8 cellular contexts compared by ENCODE assay signal in the genomic region with DNA sequence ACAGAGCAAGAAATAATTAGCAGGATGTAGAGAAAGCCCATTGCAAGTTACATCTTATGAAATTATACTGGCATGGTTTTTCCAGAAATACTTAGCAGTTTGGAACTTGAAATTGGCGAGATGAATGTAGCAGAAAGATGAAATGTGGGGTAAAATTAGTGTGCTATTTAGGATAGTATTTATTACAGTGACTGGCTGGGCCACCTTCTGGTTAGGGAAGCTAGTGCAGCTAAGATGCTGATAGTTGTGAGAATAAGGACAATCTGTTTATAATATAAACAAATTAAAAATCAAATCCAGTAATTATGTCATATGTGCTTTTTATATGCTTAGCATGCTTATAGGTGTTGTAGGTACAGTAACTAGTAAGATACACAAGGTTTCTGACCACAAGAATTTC.
DNase-seq lines count a peak whose midpoint lies in the region; ATAC-seq and TF ChIP-seq lines count a peak whose summit lies in the region.

No MANE protein-coding gene starts in this region.

- CTCF ChIA-PET in MCF 10A (lab: Yijun Ruan, JAX) = interaction anchor here (0.6 to 2.6 kb wide), 5 partner anchors 225 to 365 kb away, joined by 3 to 19 read pairs (median 3); no protein-coding TSS in a partner anchor

- no peaks in the 10 kb centered on the region for H3K9me2 ChIP-seq in MM.1S (replicated peaks; ENCODE audit: insufficient read depth, low read length)

- TF ChIP-seq EP300 in transverse colon (IDR thresholded peaks at IDR 0.05; ENCODE audit: low read depth) = no peak

- POLR2A ChIA-PET in MCF 10A (lab: Yijun Ruan, JAX) = interaction anchor here (0.5 to 1.0 kb wide), 3 partner anchors 27 to 380 kb away, joined by 3 to 4 read pairs (median 3); no protein-coding TSS in a partner anchor

- BruUV-seq in MCF 10A (replicated peaks; lab: Mats Ljungman, UMichigan) = no TSS peak

- H3K79me2 ChIP-seq in MM.1S (ENCODE audit: low read length) = no peaks in the 10 kb centered on the region

- no peak overlapping the region for H2AFZ ChIP-seq in MM.1S (ENCODE audit: low read length)

- no peak overlapping the region for H3K4me2 ChIP-seq in MM.1S (ENCODE audit: low read depth, low read length)

- intact Hi-C loops in MCF 10A (cut with micrococcal nuclease) = loop anchor here (1.0 to 5.0 kb wide), 5 partner anchors 74 to 554 kb away; a partner anchor contains a TSS
- intact Hi-C loops in breast epithelium (cut with DNase I; ENCODE audit: low total_unique reads) = no loop called here
- intact Hi-C loops in transverse colon (cut with DNase I; ENCODE audit: low total_unique reads) = no loop called here

- H3K4me1 ChIP-seq in breast epithelium (no peaks in the 10 kb centered on the region), MM.1S (ENCODE audit: low read length) (peaks cover 3% of the 10 kb centered on the region; the same call in 1 of the 2 replicates), transverse colon (no peaks in the 10 kb centered on the region)

- H3K27ac ChIP-seq in breast epithelium (no peak overlapping the region), MM.1S (ENCODE audit: low read length) (no peak overlapping the region), transverse colon (no peak overlapping the region)

- H3F3A ChIP-seq in MM.1S (ENCODE audit: insufficient read depth, low read length) = no peaks in the 10 kb centered on the region

- peaks cover 8% of the 10 kb centered on the region for H3K9me3 Mint-ChIP-seq in MCF 10A (ENCODE audit: unreplicated experiment)
- H3K9me3 Mint-ChIP-seq in stimulated activated memory B cell treated with anti-CD40 and anti-IgM and Interleukin-4, amounts not matched to agents 10 μg/mL and 1 μg/mL and 100 μg/mL, for 72 hours = peaks cover 3% of the 10 kb centered on the region

- TF ChIP-seq POLR2A in breast epithelium (IDR thresholded peaks at IDR 0.05) = no peak
- no peak for TF ChIP-seq POLR2A in transverse colon (IDR thresholded peaks at IDR 0.05)

- peaks cover 20% of the 10 kb centered on the region for H3K4me1 Mint-ChIP-seq in MCF 10A (ENCODE audit: insufficient read depth, unreplicated experiment)
- H3K4me1 Mint-ChIP-seq in stimulated activated memory B cell treated with anti-CD40 and anti-IgM and Interleukin-4, amounts not matched to agents 10 μg/mL and 1 μg/mL and 100 μg/mL, for 72 hours = peaks cover 42% of the 10 kb centered on the region

- ATAC-seq in stimulated activated memory B cell treated with anti-CD40 and anti-IgM and Interleukin-4, amounts not matched to agents 10 μg/mL and 1 μg/mL and 100 μg/mL, for 72 hours = no peak

- no peaks in the 10 kb centered on the region for H3K27me3 Mint-ChIP-seq in MCF 10A (ENCODE audit: insufficient read depth, unreplicated experiment)
- H3K27me3 Mint-ChIP-seq in stimulated activated memory B cell treated with anti-CD40 and anti-IgM and Interleukin-4, amounts not matched to agents 10 μg/mL and 1 μg/mL and 100 μg/mL, for 72 hours = no peaks in the 10 kb centered on the region

- no peak overlapping the region for H3K9ac ChIP-seq in MM.1S (ENCODE audit: low read length)

- no peaks in the 10 kb centered on the region for H4K20me1 ChIP-seq in MM.1S (ENCODE audit: insufficient read depth, low read length)

- no peak overlapping the region for H3K4me3 Mint-ChIP-seq in MCF 10A (ENCODE audit: unreplicated experiment)
- no peak overlapping the region for H3K4me3 Mint-ChIP-seq in stimulated activated memory B cell treated with anti-CD40 and anti-IgM and Interleukin-4, amounts not matched to agents 10 μg/mL and 1 μg/mL and 100 μg/mL, for 72 hours

- H3K4me3 ChIP-seq in breast epithelium = no peak overlapping the region
- H3K4me3 ChIP-seq in MM.1S (ENCODE audit: low read length) = no peak overlapping the region
- no peak overlapping the region for H3K4me3 ChIP-seq in fibroblast of mammary gland (ENCODE audit: control insufficient read depth, low read depth, low read length)
- H3K4me3 ChIP-seq in transverse colon = no peak overlapping the region
- no peak overlapping the region for H3K4me3 ChIP-seq in MG63

- no peaks in the 10 kb centered on the region for H3K36me3 Mint-ChIP-seq in MCF 10A (ENCODE audit: insufficient read depth, unreplicated experiment)
- H3K36me3 Mint-ChIP-seq in stimulated activated memory B cell treated with anti-CD40 and anti-IgM and Interleukin-4, amounts not matched to agents 10 μg/mL and 1 μg/mL and 100 μg/mL, for 72 hours = peaks cover 16% of the 10 kb centered on the region

- TF ChIP-seq CTCF in MCF 10A (IDR thresholded peaks at IDR 0.05; ENCODE audit: unreplicated experiment) (peak; percentile 42), breast epithelium (IDR thresholded peaks at IDR 0.05) (peak in 1 of 3 donors; percentile 31), MM.1S (IDR thresholded peaks at IDR 0.05; ENCODE audit: low read length) (peak; percentile 54), fibroblast of mammary gland (conservative IDR thresholded peaks at IDR 0.05; ENCODE audit: control insufficient read depth, insufficient read depth, low read depth, low read length) (peak; percentile 90), transverse colon (IDR thresholded peaks at IDR 0.05) (peak; percentile 45 to 54 (median 47))

- H3K27me3 ChIP-seq in breast epithelium (no peaks in the 10 kb centered on the region), MM.1S (replicated peaks; ENCODE audit: insufficient read depth, low read length) (no peaks in the 10 kb centered on the region), transverse colon (no peaks in the 10 kb centered on the region), MG63 (no peaks in the 10 kb centered on the region)

- H3K27ac Mint-ChIP-seq in MCF 10A (ENCODE audit: low read depth, unreplicated experiment) = no peak overlapping the region
- no peak overlapping the region for H3K27ac Mint-ChIP-seq in stimulated activated memory B cell treated with anti-CD40 and anti-IgM and Interleukin-4, amounts not matched to agents 10 μg/mL and 1 μg/mL and 100 μg/mL, for 72 hours

- in situ Hi-C loops in transverse colon (cut with MboI; ENCODE audit: low pct_ligation_motif_present in 1 of 4, low pct_unique_long_range_greater_than_20kb in 1 of 4, low sequenced_read_pairs in 3 of 4) = no loop called here

- H3K9me3 ChIP-seq in breast epithelium (peaks cover 8% of the 10 kb centered on the region in 2 donors), MM.1S (replicated peaks; ENCODE audit: insufficient read depth, low read length) (no peaks in the 10 kb centered on the region), transverse colon (peaks cover 4 to 5% of the 10 kb centered on the region in 2 donors), MG63 (peaks cover 6% of the 10 kb centered on the region; the same call in 1 of the 2 replicates)

- H3K36me3 ChIP-seq in breast epithelium (no peaks in the 10 kb centered on the region), MM.1S (replicated peaks; ENCODE audit: insufficient read depth, low read length) (no peaks in the 10 kb centered on the region), transverse colon (no peaks in the 10 kb centered on the region), MG63 (no peaks in the 10 kb centered on the region)

- DNase-seq in MCF 10A (ENCODE audit: unreplicated experiment) (peak; percentile 49), breast epithelium (ENCODE audit: low spot score in 2 of 2) (no peak), MM.1S (no peak), fibroblast of mammary gland (ENCODE audit: low read depth) (peak; percentile 54), transverse colon (no peak), MG63 (no peak)
- DNase-seq in activated CD8-positive, alpha-beta memory T cell treated with anti-CD3 and anti-CD28 coated beads, Interleukin-2, amount 50 U/mL, for 48 hours = no peak

- 61 to 64% methylated on average over 1 of the region's 1 CpG for WGBS in transverse colon (ENCODE audit: low coverage in 1 of 2), 2 donors

Comparison
In these comparisons a context has a peak if more than half of its experiments do, and no peak if none do; other contexts are left out.
1. DNase-seq: peak in MCF 10A (single experiment) and fibroblast of mammary gland (single experiment); none in breast epithelium (0 of 2), MM.1S (single experiment), transverse colon (single experiment), activated CD8-positive, alpha-beta memory T cell treated with anti-CD3 and anti-CD28 coated beads, Interleukin-2, amount 50 U/mL, for 48 hours (single experiment) and MG63 (single experiment).